ENCODE assay signal across 14 cellular contexts in genomic region chr10:106980711-106981460, GRCh38.
DNase-seq lines count a peak whose midpoint lies in the region; ATAC-seq, FAIRE-seq and TF ChIP-seq lines count a peak whose summit lies in the region.
"Had no signal": no experiment of that assay in that cellular context is flagged by ENCODE, and none has a peak within 500 bp of the region (broad histone marks: within the 10 kb centered on the region; RNA-seq: fewer than 3 reads in every experiment).

No MANE protein-coding gene starts in this region.

- no peak overlapping the region for H2BK120ac ChIP-seq in H1 (replicated peaks; ENCODE audit: low read depth, low read length)

- H3K9ac ChIP-seq in H1 (replicated peaks in 1 of 4; ENCODE audit: extremely low read depth in 1 of 4, low read depth in 3 of 4, low read length in 3 of 4): no peak overlapping the region
- H3K9ac ChIP-seq: GM23248 had no signal

- DNase-seq in H1 (ENCODE audit: low read depth in 1 of 2, low spot score in 2 of 2): no peak
- no peak for DNase-seq in head of caudate nucleus
- DNase-seq in AG20443 (ENCODE audit: low spot score): no peak
- DNase-seq in suprapubic skin (ENCODE audit: low spot score in 2 of 2): no peak
- no peak for DNase-seq in NCI-H748 treated with DMSO at 0.1 percent for 48 hours (lab: John Stamatoyannopoulos, UW)
- DNase-seq: activated gamma-delta T cell; glutamatergic neuron; GM23248; stimulated activated CD4-positive, alpha-beta T cell treated with anti-CD3 and anti-CD28 coated beads, Interleukin-12 subunit alpha, Interleukin-12 subunit beta, amount 100 ng/mL, for 4 hours; stimulated activated naive CD8-positive, alpha-beta T cell treated with anti-CD3 and anti-CD28 coated beads, Interleukin-15, amount 100 ng/mL, for 72 hours had no signal

- 58% methylated on average over 2 of the region's 2 CpGs; no CpG with 5 or more reads in 1 of the 2 experiments for WGBS in H1 (ENCODE audit: extremely low coverage in 1 of 2, insufficient coverage in 1 of 2, insufficient read length in 1 of 2, insufficient replicate concordance in 2 of 2, low coverage in 1 of 2, low lambda C conversion rate in 2 of 2, missing lambda C conversion rate in 1 of 2), 2 experiments
- 43% methylated on average over 2 of the region's 2 CpGs for WGBS in suprapubic skin

- H3K27ac ChIP-seq in H1 (ENCODE audit: low read depth, low read length): no peak overlapping the region
- no peak overlapping the region for H3K27ac ChIP-seq in suprapubic skin
- H3K27ac ChIP-seq: GM23248 had no signal

- no peaks in the 10 kb centered on the region for H3K27me3 ChIP-seq in H1 (replicated peaks in 1 of 4; ENCODE audit: control insufficient read depth in 3 of 4, extremely low read depth in 1 of 4, insufficient read depth in 3 of 4, low read length in 3 of 4)
- H3K27me3 ChIP-seq in suprapubic skin: no peaks in the 10 kb centered on the region

- no peak overlapping the region for H2BK20ac ChIP-seq in H1 (ENCODE audit: low read length)

- H4K5ac ChIP-seq in H1 (ENCODE audit: insufficient read length, low read depth, low read length): no peak overlapping the region

- intact Hi-C loops in head of caudate nucleus (cut with DNase I): no loop called here

- no peak overlapping the region for H3K23ac ChIP-seq in H1 (ENCODE audit: insufficient read length)

- H2AK5ac ChIP-seq in H1 (ENCODE audit: low read depth, low read length): no peak overlapping the region

- H2BK15ac ChIP-seq in H1 (ENCODE audit: low read length): no peak overlapping the region

- H3K18ac ChIP-seq in H1 (ENCODE audit: extremely low read depth, low read length): no peak overlapping the region

- no peak overlapping the region for H3K56ac ChIP-seq in H1 (replicated peaks; ENCODE audit: insufficient read length, low read depth, low read length)

- no peak overlapping the region for H3K4me2 ChIP-seq in H1 (ENCODE audit: insufficient read depth in 1 of 2, low read depth in 2 of 2, low read length in 2 of 2)

- H3K4me1 ChIP-seq in H1 (replicated peaks in 1 of 4; ENCODE audit: control insufficient read depth in 3 of 4, insufficient read depth in 4 of 4, low read length in 3 of 4) (peaks cover 0 to 3% (median under 1%) of the 10 kb centered on the region in 4 experiments; a peak in 1 of 7 replicates), suprapubic skin (no peaks in the 10 kb centered on the region)

- no peak overlapping the region for H2AFZ ChIP-seq in H1 (ENCODE audit: low read length)
- H2AFZ ChIP-seq: GM23248 had no signal

- H3K14ac ChIP-seq in H1 (ENCODE audit: insufficient read length): no peak overlapping the region

- no peak overlapping the region for H2BK5ac ChIP-seq in H1 (ENCODE audit: low read depth, low read length)

- no peak for TF ChIP-seq POLR2A in H1 (IDR thresholded peaks at IDR 0.05; ENCODE audit: control extremely low read depth in 1 of 2, low read depth in 2 of 2, low read length in 2 of 2)
- TF ChIP-seq POLR2A in suprapubic skin (IDR thresholded peaks at IDR 0.05): no peak

- ATAC-seq in GM18508 (IDR thresholded peaks at IDR 0.05; ENCODE audit: insufficient read depth, unreplicated experiment): peak; percentile 57
- ATAC-seq in GM21390 (IDR thresholded peaks at IDR 0.05; ENCODE audit: unreplicated experiment): peak; percentile 74
- ATAC-seq in HG03064 (IDR thresholded peaks at IDR 0.05; ENCODE audit: low read depth, unreplicated experiment): peak; percentile 83
- ATAC-seq: stimulated activated naive CD8-positive, alpha-beta T cell treated with anti-CD3 and anti-CD28 coated beads, Interleukin-15, amount 100 ng/mL, for 72 hours had no signal

- H3K23me2 ChIP-seq in H1 (ENCODE audit: low read depth, low read length): no peaks in the 10 kb centered on the region

- H4K91ac ChIP-seq in H1 (replicated peaks; ENCODE audit: insufficient read length, low read length): no peak overlapping the region

- H3K4ac ChIP-seq in H1 (replicated peaks; ENCODE audit: insufficient read length, low read depth, low read length): no peak overlapping the region

- H4K8ac ChIP-seq in H1 (ENCODE audit: extremely low read depth, insufficient read depth, low read length): no peak overlapping the region

- CTCF ChIA-PET in H1 (lab: Charles Lee; ENCODE audit: partially characterized antibody): interaction anchor here (0.6 to 1.2 kb wide), 6 partner anchors 11 to 411 kb away, joined by 3 to 4 read pairs (median 3); no protein-coding TSS in a partner anchor

- FAIRE-seq in H1 (lab: Jason Lieb, UNC): no peak
- FAIRE-seq: TTC549 had no signal

- no peaks in the 10 kb centered on the region for H4K20me1 ChIP-seq in H1 (replicated peaks in 1 of 2; ENCODE audit: control insufficient read depth in 1 of 2, insufficient read depth in 2 of 2, low read length in 2 of 2)

- no peak overlapping the region for H2BK12ac ChIP-seq in H1 (ENCODE audit: low read depth, low read length)

- TF ChIP-seq RAD21 in H1 (IDR thresholded peaks at IDR 0.05 in 1 of 2, conservative IDR thresholded peaks at IDR 0.05 in 1 of 2; ENCODE audit: low read depth in 2 of 2, low read length in 2 of 2): peak; percentile 2 to 24; a peak in 3 of 4 replicates

- POLR2A ChIA-PET in H1 (lab: Charles Lee; ENCODE audit: partially characterized antibody): no interaction called here

- H3K79me1 ChIP-seq in H1 (ENCODE audit: low read depth, low read length): no peaks in the 10 kb centered on the region

- H3K36me3 ChIP-seq in H1 (ENCODE audit: control insufficient read depth in 2 of 4, insufficient read depth in 4 of 4, low read length in 3 of 4) (no peaks in the 10 kb centered on the region), suprapubic skin (no peaks in the 10 kb centered on the region)

- H3K9me3 ChIP-seq in H1 (ENCODE audit: insufficient read depth in 2 of 2, low read depth in 1 of 2, low read length in 1 of 2) (no peaks in the 10 kb centered on the region), suprapubic skin (no peaks in the 10 kb centered on the region)

- TF ChIP-seq CTCF in H1 (IDR thresholded peaks at IDR 0.05; ENCODE audit: control extremely low read depth in 1 of 3, insufficient read depth in 1 of 3, low read depth in 1 of 3, low read length in 3 of 3): no peak
- no peak for TF ChIP-seq CTCF in suprapubic skin (IDR thresholded peaks at IDR 0.05)

- TF ChIP-seq EP300 in H1 (IDR thresholded peaks at IDR 0.05; ENCODE audit: borderline replicate concordance in 1 of 2, low read depth in 2 of 2, low read length in 2 of 2) (no peak), suprapubic skin (IDR thresholded peaks at IDR 0.05) (no peak)

- no peaks in the 10 kb centered on the region for H3K79me2 ChIP-seq in H1 (ENCODE audit: control insufficient read depth in 1 of 2, insufficient read depth in 2 of 2, low read length in 2 of 2)

- H3K4me3 ChIP-seq in H1 (ENCODE audit: extremely low read depth in 1 of 4, insufficient read depth in 2 of 4, low read depth in 3 of 4, low read length in 4 of 4) (no peak overlapping the region), suprapubic skin (no peak overlapping the region)
- H3K4me3 ChIP-seq: GM23248 had no signal

TF ChIP-seq in H1, 55 proteins besides CTCF, POLR2A, EP300 and RAD21 (continues in another document):
- TF ChIP-seq SAP30 (IDR thresholded peaks at IDR 0.05; ENCODE audit: insufficient read depth, insufficient replicate concordance, low read length): no peak
- TF ChIP-seq KDM4A (IDR thresholded peaks at IDR 0.05; ENCODE audit: low read depth, low read length, severe bottlenecking): no peak
- no peak for TF ChIP-seq FOSL1 (IDR thresholded peaks at IDR 0.05; ENCODE audit: insufficient read depth, low read depth, low read length)
